1 cellular context compared by ENCODE assay signal in the genomic region with DNA sequence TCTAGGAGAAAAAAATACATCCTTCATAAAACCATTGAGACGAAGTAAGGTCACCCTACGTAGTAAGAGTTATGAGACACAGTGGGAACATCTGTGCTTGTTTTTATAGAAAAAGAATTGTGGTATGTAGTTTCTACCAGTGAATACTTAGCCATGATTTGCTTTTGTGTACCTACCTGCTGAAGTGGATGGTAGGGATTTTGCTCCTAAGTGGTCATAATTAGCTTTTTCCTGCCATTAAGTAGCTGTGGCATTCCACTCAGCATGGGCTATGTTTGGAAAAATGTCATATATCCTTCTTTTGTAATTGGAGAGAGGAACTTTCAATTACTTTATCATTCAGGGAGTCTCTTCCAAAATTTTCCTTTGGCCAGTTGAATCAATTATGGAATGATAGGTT.
TF ChIP-seq lines count a peak whose summit lies in the region.

No MANE protein-coding gene starts in this region.

TF ChIP-seq in GM23338, 12 proteins besides CTCF, POLR2A, EP300 and RAD21 (continued from another document):
- TF ChIP-seq JUNB (IDR thresholded peaks at IDR 0.05; ENCODE audit: unreplicated experiment) = no peak
- TF ChIP-seq EZH2phosphoT487 (IDR thresholded peaks at IDR 0.05; ENCODE audit: unreplicated experiment) = no peak
